8 cellular contexts compared by ENCODE assay signal in the genomic region with DNA sequence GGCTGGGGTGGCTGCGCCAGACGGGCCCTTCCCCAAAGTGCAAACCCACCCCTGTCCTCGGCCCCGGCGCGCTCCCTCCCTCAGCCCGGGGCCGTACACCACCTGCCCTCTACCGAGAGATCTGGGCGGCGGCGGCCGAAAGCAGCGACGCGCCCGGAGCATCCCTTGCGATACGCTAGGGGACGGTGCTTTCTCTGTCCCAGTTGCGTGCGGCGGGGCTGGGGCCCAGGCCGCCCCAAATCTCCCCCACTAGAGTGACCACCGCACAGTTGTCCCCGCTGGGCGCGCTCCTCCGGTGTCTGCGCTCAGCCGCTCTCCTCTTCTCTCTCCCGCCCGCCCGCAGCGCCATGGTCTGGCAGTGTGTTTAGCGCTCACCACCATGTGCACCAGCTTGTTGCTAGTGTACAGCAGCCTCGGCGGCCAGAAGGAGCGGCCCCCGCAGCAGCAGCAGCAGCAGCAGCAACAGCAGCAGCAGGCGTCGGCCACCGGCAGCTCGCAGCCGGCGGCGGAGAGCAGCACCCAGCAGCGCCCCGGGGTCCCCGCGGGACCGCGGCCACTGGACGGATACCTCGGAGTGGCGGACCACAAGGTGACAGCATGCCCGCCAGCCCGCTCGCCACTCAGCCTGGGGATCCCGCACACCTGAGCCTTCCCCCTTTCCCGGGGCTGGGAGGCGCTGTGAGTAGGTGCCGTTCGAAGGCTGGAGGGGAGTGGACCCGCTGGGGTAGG. TPM values are rescaled to one million over a fixed set of nuclear protein-coding genes. Genes with fewer than 3 reads are reported as not detected.
DNase-seq lines count a peak whose midpoint lies in the region; ATAC-seq and TF ChIP-seq lines count a peak whose summit lies in the region.

No MANE protein-coding gene starts in this region.

- H3K9ac ChIP-seq in HUES6 (ENCODE audit: low read length), result peak overlapping the region; percentile 91

- intact Hi-C loops in activated CD4-positive, alpha-beta T cell treated with anti-CD3 and anti-CD28 coated beads, Interleukin-2, amount 10 ng/mL, durations not matched to agents 24 days and 14 days (cut with micrococcal nuclease), result loop anchor here (10.0 kb wide), 1 partner anchor 714 kb away; no protein-coding TSS in a partner anchor

- no peaks in the 10 kb centered on the region for H3K9me3 ChIP-seq in HUES6 (ENCODE audit: control insufficient read depth, insufficient read depth, low read depth, low read length)

- peaks cover 5% of the 10 kb centered on the region for H3K9me3 Mint-ChIP-seq in activated CD4-positive, alpha-beta T cell treated with anti-CD3 and anti-CD28 coated beads, Interleukin-2, amount 10 ng/mL, durations not matched to agents 24 days and 14 days
- peaks cover 5% of the 10 kb centered on the region for H3K9me3 Mint-ChIP-seq in activated T-cell treated with anti-CD3 and anti-CD28 coated beads, Interleukin-2, amount 50 U/mL, for 4 hours

- no peak overlapping the region for H3K27ac Mint-ChIP-seq in activated CD4-positive, alpha-beta T cell treated with anti-CD3 and anti-CD28 coated beads, Interleukin-2, amount 10 ng/mL, durations not matched to agents 24 days and 14 days

- H3K36me3 Mint-ChIP-seq in activated CD4-positive, alpha-beta T cell treated with anti-CD3 and anti-CD28 coated beads, Interleukin-2, amount 10 ng/mL, durations not matched to agents 24 days and 14 days (ENCODE audit: low read depth), result no peaks in the 10 kb centered on the region
- no peaks in the 10 kb centered on the region for H3K36me3 Mint-ChIP-seq in activated T-cell treated with anti-CD3 and anti-CD28 coated beads, Interleukin-2, amount 50 U/mL, for 4 hours (ENCODE audit: insufficient read depth)

- peaks cover 5% of the 10 kb centered on the region; the same call in 1 of the 2 replicates for H3K4me1 ChIP-seq in HUES6 (ENCODE audit: control insufficient read depth, insufficient read depth, low read length)

- peak overlapping the region; percentile 77 for H3K4me3 Mint-ChIP-seq in activated CD4-positive, alpha-beta T cell treated with anti-CD3 and anti-CD28 coated beads, Interleukin-2, amount 10 ng/mL, durations not matched to agents 24 days and 14 days
- H3K4me3 Mint-ChIP-seq in activated T-cell treated with anti-CD3 and anti-CD28 coated beads, Interleukin-2, amount 50 U/mL, for 4 hours, result peak overlapping the region; percentile 60

- DNase-seq in activated CD4-positive, alpha-beta T cell treated with anti-CD3 and anti-CD28 coated beads, Interleukin-2, amount 10 ng/mL, durations not matched to agents 24 days and 14 days, result peak; percentile 60
- DNase-seq in activated CD4-positive, alpha-beta T cell treated with anti-CD3 and anti-CD28 coated beads for 4 hours, result no peak
- DNase-seq in activated T-cell treated with anti-CD3 and anti-CD28 coated beads, Interleukin-2, amount 50 U/mL, for 4 hours, result no peak
- DNase-seq in foreskin fibroblast (peak in 1 of 2 donors; percentile 67), occipital lobe (lab: John Stamatoyannopoulos, UW) (peak; percentile 67), NAMALWA (ENCODE audit: low spot score) (no peak)

- H3K27ac ChIP-seq in HUES6 (ENCODE audit: low read depth, low read length), result peak overlapping the region; percentile 29; the same call in 1 of the 2 replicates

- peak; percentile 75 to 79 for ATAC-seq in activated T-cell treated with anti-CD3 and anti-CD28 coated beads, Interleukin-2, amount 50 U/mL, for 4 hours
- no peak for ATAC-seq in HG03135 (IDR thresholded peaks at IDR 0.05; ENCODE audit: unreplicated experiment)

- H3K27me3 ChIP-seq in HUES6 (ENCODE audit: control insufficient read depth, insufficient read depth, low read length), result peaks cover 33% of the 10 kb centered on the region

- peak; percentile 32 for TF ChIP-seq CTCF in foreskin fibroblast (IDR thresholded peaks at IDR 0.05; ENCODE audit: low read depth, low read length)

- H3K27me3 Mint-ChIP-seq in activated CD4-positive, alpha-beta T cell treated with anti-CD3 and anti-CD28 coated beads, Interleukin-2, amount 10 ng/mL, durations not matched to agents 24 days and 14 days, result peaks cover 71% of the 10 kb centered on the region
- peaks cover 58% of the 10 kb centered on the region for H3K27me3 Mint-ChIP-seq in activated T-cell treated with anti-CD3 and anti-CD28 coated beads, Interleukin-2, amount 50 U/mL, for 4 hours (ENCODE audit: low read depth)

- peaks cover 4% of the 10 kb centered on the region for H3K4me1 Mint-ChIP-seq in activated CD4-positive, alpha-beta T cell treated with anti-CD3 and anti-CD28 coated beads, Interleukin-2, amount 10 ng/mL, durations not matched to agents 24 days and 14 days
- peaks cover 12% of the 10 kb centered on the region for H3K4me1 Mint-ChIP-seq in activated T-cell treated with anti-CD3 and anti-CD28 coated beads, Interleukin-2, amount 50 U/mL, for 4 hours (ENCODE audit: low read depth)

- peaks cover 13% of the 10 kb centered on the region; the same call in 1 of the 2 replicates for H3K36me3 ChIP-seq in HUES6 (ENCODE audit: control insufficient read depth, insufficient read depth, low read length)

- H3K4me3 ChIP-seq in HUES6 (ENCODE audit: low read depth, low read length), result peak overlapping the region; percentile 92
- peak overlapping the region; percentile 64 to 74 for H3K4me3 ChIP-seq in foreskin fibroblast (ENCODE audit: low read depth in 1 of 2, low read length in 2 of 2)

RNA-seq across cellular contexts. Expression of a gene that starts 1.0 kb away (rescaled TPM):
- not detected in 2 replicates for total RNA-seq in activated CD4-positive, alpha-beta T cell treated with anti-CD3 and anti-CD28 coated beads, Interleukin-2, amount 10 ng/mL, durations not matched to agents 24 days and 14 days
- total RNA-seq in activated T-cell treated with anti-CD3 and anti-CD28 coated beads, Interleukin-2, amount 50 U/mL, for 4 hours, result not detected
- 35.9 TPM for total RNA-seq in occipital lobe

Comparison
In these comparisons a context has a peak if more than half of its experiments do, and no peak if none do; other contexts are left out.
1. DNase-seq: peak in activated CD4-positive, alpha-beta T cell treated with anti-CD3 and anti-CD28 coated beads, Interleukin-2, amount 10 ng/mL, durations not matched to agents 24 days and 14 days (single experiment) and occipital lobe (single experiment); none in activated CD4-positive, alpha-beta T cell treated with anti-CD3 and anti-CD28 coated beads for 4 hours (0 of 2), activated T-cell treated with anti-CD3 and anti-CD28 coated beads, Interleukin-2, amount 50 U/mL, for 4 hours (single experiment) and NAMALWA (single experiment).
2. RNA of a gene that starts 1.0 kb away (total RNA-seq): 35.9 TPM in occipital lobe (single experiment); not detected in activated T-cell treated with anti-CD3 and anti-CD28 coated beads, Interleukin-2, amount 50 U/mL, for 4 hours and not detected in activated CD4-positive, alpha-beta T cell treated with anti-CD3 and anti-CD28 coated beads, Interleukin-2, amount 10 ng/mL, durations not matched to agents 24 days and 14 days; every median in the first group is over 10 times any median in the second.